ENCODE assay signal across 1 cellular context in the genomic region with DNA sequence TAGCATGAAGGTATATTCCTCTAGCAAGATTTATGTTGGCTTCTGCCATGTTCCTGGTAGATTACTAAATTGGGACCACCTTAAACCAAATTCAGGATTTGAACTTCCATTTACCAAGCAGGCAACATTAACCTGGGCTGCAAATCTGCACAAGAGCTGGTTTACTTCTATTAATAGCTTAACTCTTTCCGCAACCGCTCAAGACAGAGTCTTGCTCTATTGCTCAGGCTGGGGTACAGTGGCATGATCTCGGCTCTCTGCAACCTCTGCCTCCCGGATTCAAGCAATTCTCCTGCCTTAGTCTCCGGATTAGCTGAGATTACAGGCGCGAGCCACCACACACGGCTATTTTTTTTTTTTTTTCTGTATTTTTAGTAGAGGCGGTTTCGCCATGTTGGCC.
TF ChIP-seq lines count a peak whose summit lies in the region.

No MANE protein-coding gene starts in this region.

TF ChIP-seq in WTC11, 78 proteins besides CTCF, POLR2A, EP300 and RAD21 (continued from another document):
- TF ChIP-seq, protein P1, sequence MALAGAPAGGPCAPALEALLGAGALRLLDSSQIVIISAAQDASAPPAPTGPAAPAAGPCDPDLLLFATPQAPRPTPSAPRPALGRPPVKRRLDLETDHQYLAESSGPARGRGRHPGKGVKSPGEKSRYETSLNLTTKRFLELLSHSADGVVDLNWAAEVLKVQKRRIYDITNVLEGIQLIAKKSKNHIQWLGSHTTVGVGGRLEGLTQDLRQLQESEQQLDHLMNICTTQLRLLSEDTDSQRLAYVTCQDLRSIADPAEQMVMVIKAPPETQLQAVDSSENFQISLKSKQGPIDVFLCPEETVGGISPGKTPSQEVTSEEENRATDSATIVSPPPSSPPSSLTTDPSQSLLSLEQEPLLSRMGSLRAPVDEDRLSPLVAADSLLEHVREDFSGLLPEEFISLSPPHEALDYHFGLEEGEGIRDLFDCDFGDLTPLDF (CRISPR knock-in tag; IDR thresholded peaks at IDR 0.05), result no peak
- TF ChIP-seq, protein P2, sequence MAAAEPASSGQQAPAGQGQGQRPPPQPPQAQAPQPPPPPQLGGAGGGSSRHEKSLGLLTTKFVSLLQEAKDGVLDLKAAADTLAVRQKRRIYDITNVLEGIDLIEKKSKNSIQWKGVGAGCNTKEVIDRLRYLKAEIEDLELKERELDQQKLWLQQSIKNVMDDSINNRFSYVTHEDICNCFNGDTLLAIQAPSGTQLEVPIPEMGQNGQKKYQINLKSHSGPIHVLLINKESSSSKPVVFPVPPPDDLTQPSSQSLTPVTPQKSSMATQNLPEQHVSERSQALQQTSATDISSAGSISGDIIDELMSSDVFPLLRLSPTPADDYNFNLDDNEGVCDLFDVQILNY (CRISPR knock-in tag; IDR thresholded peaks at IDR 0.05), result no peak
